Comparison of ENCODE assay signal across 8 cellular contexts in the genomic region with DNA sequence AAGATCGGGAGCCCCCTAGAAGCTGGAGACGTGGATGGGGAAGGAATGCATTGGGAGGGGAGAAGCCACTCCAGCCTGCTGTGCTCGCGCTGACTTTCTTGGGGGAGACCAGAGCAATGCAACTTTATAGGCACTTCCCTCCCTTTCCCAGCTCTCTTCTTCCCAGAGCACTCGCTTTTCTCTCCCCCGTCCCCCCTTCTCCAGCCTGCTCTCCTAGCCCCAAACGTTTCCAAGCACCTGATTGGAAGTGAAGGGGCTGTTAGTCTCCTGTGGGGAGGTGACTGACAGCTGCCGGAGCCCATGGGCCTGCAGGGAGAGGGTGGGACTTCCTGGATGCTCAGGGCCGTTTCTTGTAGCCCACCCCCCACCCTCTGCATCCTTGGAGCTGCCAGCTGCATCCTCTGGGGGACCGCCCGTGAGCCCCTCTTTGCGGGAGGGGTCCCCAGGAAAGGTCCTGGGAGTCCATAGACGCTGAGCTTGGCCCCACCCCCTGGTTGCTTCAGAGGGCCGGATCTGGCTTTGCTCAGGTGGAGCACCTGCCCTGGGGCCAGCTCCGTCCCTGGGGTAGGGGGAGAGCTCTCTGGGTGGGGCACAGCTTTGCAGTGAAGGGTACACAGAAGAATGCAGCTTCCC. TPM values are rescaled to one million over a fixed set of nuclear protein-coding genes. Genes with fewer than 3 reads are reported as not detected.
DNase-seq lines count a peak whose midpoint lies in the region; ATAC-seq and TF ChIP-seq lines count a peak whose summit lies in the region.

No MANE protein-coding gene starts in this region.

- intact Hi-C loops in heart left ventricle (cut with DNase I), result no loop called here
- intact Hi-C loops in ascending aorta (cut with DNase I), result loop anchor here (5.0 kb wide), 2 partner anchors 72 to 227 kb away; a partner anchor contains a TSS

- H3K9me3 ChIP-seq in heart left ventricle (no peaks in the 10 kb centered on the region), right atrium auricular region (no peaks in the 10 kb centered on the region), ascending aorta (no peaks in the 10 kb centered on the region), iPS-20b (ENCODE audit: insufficient read depth, low read depth, low read length) (no peaks in the 10 kb centered on the region)

- WGBS in heart left ventricle, 4 donors, result 23 to 47% (median 40%) methylated on average over 11 to 15 of the region's 15 CpGs

- H3K36me3 ChIP-seq in heart left ventricle (peaks cover 0 to 44% (median 39%) of the 10 kb centered on the region in 9 donors), right atrium auricular region (peaks cover 8% of the 10 kb centered on the region), ascending aorta (peaks cover 20 to 27% of the 10 kb centered on the region in 2 donors), iPS-20b (ENCODE audit: insufficient read depth, low read depth, low read length) (peaks cover 33% of the 10 kb centered on the region)

- ATAC-seq in heart left ventricle (no peak), HG03196 (IDR thresholded peaks at IDR 0.05; ENCODE audit: unreplicated experiment) (no peak)

- no peak for TF ChIP-seq POLR2A in heart left ventricle (IDR thresholded peaks at IDR 0.05)
- no peak for TF ChIP-seq POLR2A in erythroblast (IDR thresholded peaks at IDR 0.05; ENCODE audit: low read length)

- peaks cover 0 to 27% (median 18%) of the 10 kb centered on the region in 12 donors for H3K4me1 ChIP-seq in heart left ventricle
- peaks cover 0 to 30% of the 10 kb centered on the region in 2 donors for H3K4me1 ChIP-seq in right atrium auricular region
- H3K4me1 ChIP-seq in ascending aorta, result peaks cover 7 to 28% of the 10 kb centered on the region in 2 donors
- H3K4me1 ChIP-seq in iPS-20b (ENCODE audit: insufficient read depth, low read length), result 0 out of 2 replicates have a peak, but pooled peaks cover 5% of the 10 kb centered on the region

- TF ChIP-seq CTCF in heart left ventricle (IDR thresholded peaks at IDR 0.05) (no peak), right atrium auricular region (IDR thresholded peaks at IDR 0.05) (no peak), ascending aorta (IDR thresholded peaks at IDR 0.05) (no peak)

- H3K4me3 ChIP-seq in heart left ventricle (peak overlapping the region in 7 of 12 donors; percentile 10 to 98 (median 33)), right atrium auricular region (peak overlapping the region in 1 of 2 donors; percentile 28), ascending aorta (peak overlapping the region; percentile 1 to 100), iPS-20b (ENCODE audit: low read length) (peak overlapping the region; percentile 74)

- H3K27ac ChIP-seq in heart left ventricle, result no peak overlapping the region
- H3K27ac ChIP-seq in right atrium auricular region, result peak overlapping the region in 1 of 2 donors; percentile 31
- no peak overlapping the region for H3K27ac ChIP-seq in ascending aorta
- H3K27ac ChIP-seq in iPS-20b (ENCODE audit: low read length), result peak overlapping the region; percentile 26

- H3K27me3 ChIP-seq in heart left ventricle, result no peaks in the 10 kb centered on the region
- H3K27me3 ChIP-seq in right atrium auricular region, result no peaks in the 10 kb centered on the region
- no peaks in the 10 kb centered on the region for H3K27me3 ChIP-seq in ascending aorta
- no peaks in the 10 kb centered on the region for H3K27me3 ChIP-seq in iPS-20b (ENCODE audit: insufficient read depth, low read length)

- H3K9ac ChIP-seq in iPS-20b (ENCODE audit: low read depth, low read length), result peak overlapping the region; percentile 76; the same call in 1 of the 2 replicates

- DNase-seq in heart left ventricle (no peak), right atrium auricular region (ENCODE audit: low spot score) (no peak), NCI-H2227 (lab: John Stamatoyannopoulos, UW; ENCODE audit: unreplicated experiment) (peak; percentile 84), ascending aorta (ENCODE audit: low spot score in 2 of 2) (no peak), superior temporal gyrus (ENCODE audit: extremely low spot score) (peak; percentile 64), erythroblast (lab: John Stamatoyannopoulos, UW) (no peak)

RNA-seq across cellular contexts. Expression of a gene that starts 2.5 kb away (rescaled TPM):
- 100 to 1,000 TPM in 1 of 9 donors, 10 to 100 TPM in 8; 20.8 to 235 (median 29.9) TPM for total RNA-seq in heart left ventricle
- 10 to 100 TPM; 30.7 to 38.9 TPM for polyA plus RNA-seq in heart left ventricle
- total RNA-seq in right atrium auricular region, result 10 to 100 TPM; 18.3 to 24.8 TPM
- 15.4 TPM for total RNA-seq in ascending aorta

RNA-seq across cellular contexts. Expression of a gene that starts 17.0 kb away (rescaled TPM):
- total RNA-seq in heart left ventricle (100 to 1,000 TPM in 6 of 9 donors, 10 to 100 TPM in 3; 75.1 to 128 (median 109) TPM), right atrium auricular region (100 to 1,000 TPM in 1 of 2 donors, 10 to 100 TPM in 1; 52.8 to 100 TPM), ascending aorta (560 TPM)
- 100 to 1,000 TPM; 127 to 137 TPM for polyA plus RNA-seq in heart left ventricle

RNA-seq across cellular contexts. Expression of a gene that starts 43.7 kb away (rescaled TPM):
- 100 to 1,000 TPM; 110 to 292 (median 174) TPM for total RNA-seq in heart left ventricle
- polyA plus RNA-seq in heart left ventricle, result 100 to 1,000 TPM in 1 of 2 donors, 10 to 100 TPM in 1; 55.5 to 241 TPM
- 100 to 1,000 TPM; 104 to 156 TPM for total RNA-seq in right atrium auricular region
- 15.1 TPM for total RNA-seq in ascending aorta

Comparison
In these comparisons a context has a peak if more than half of its experiments do, and no peak if none do; other contexts are left out.
1. DNase-seq: peak in NCI-H2227 (single experiment) and superior temporal gyrus (single experiment); none in heart left ventricle (0 of 5), right atrium auricular region (single experiment), ascending aorta (0 of 2) and erythroblast (0 of 2).